In genomic region chr17:9402590-9403199, GRCh38 we compare ENCODE assay signal across 8 cellular contexts.
DNase-seq lines count a peak whose midpoint lies in the region; ATAC-seq, FAIRE-seq and TF ChIP-seq lines count a peak whose summit lies in the region.

No MANE protein-coding gene starts in this region.

- no peak overlapping the region for H3K27ac ChIP-seq in IMR-90 (ENCODE audit: insufficient read depth, low read length)

- CTCF ChIA-PET in IMR-90 (lab: Yijun Ruan, JAX) = interaction anchor here (0.7 to 0.8 kb wide), 2 partner anchors 14 to 96 kb away, joined by 3 to 4 read pairs; no protein-coding TSS in a partner anchor

- no peak; the same call in 1 of the 2 replicates for TF ChIP-seq RAD21 in IMR-90 (IDR thresholded peaks at IDR 0.05; ENCODE audit: low read length)

- no peak overlapping the region for H4K5ac ChIP-seq in IMR-90 (ENCODE audit: low read depth, low read length)

- DNase-seq in EH (ENCODE audit: low read depth) (peak; percentile 39), IMR-90 (peak; percentile 23), UCSD-AML1 (lab: John Stamatoyannopoulos, UW; ENCODE audit: unreplicated experiment) (peak; percentile 12), foreskin melanocyte (peak; percentile 34), GM12892 (ENCODE audit: insufficient read length) (no peak), lower leg skin (ENCODE audit: low spot score in 2 of 2) (no peak)
- DNase-seq in stimulated activated CD4-positive, alpha-beta T cell treated with anti-CD3 and anti-CD28 coated beads, TNF-alpha, amount 100 ng/mL, for 24 hours (ENCODE audit: low read depth in 3 of 3) = peak in 2 of 3 experiments; percentile 9 to 11

- H4K8ac ChIP-seq in IMR-90 (ENCODE audit: low read depth in 2 of 2, low read length in 2 of 2) = no peak overlapping the region

- ATAC-seq in IMR-90 (ENCODE audit: low read depth) = no peak
- no peak for ATAC-seq in GM18511 (IDR thresholded peaks at IDR 0.05; ENCODE audit: unreplicated experiment)

- POLR2A ChIA-PET in IMR-90 (lab: Charles Lee; ENCODE audit: unreplicated experiment) = no interaction called here

- no peaks in the 10 kb centered on the region for H3K27me3 ChIP-seq in IMR-90 (ENCODE audit: control insufficient read depth, insufficient read depth, low read length)

- no peaks in the 10 kb centered on the region for H3K79me1 ChIP-seq in IMR-90 (ENCODE audit: low read depth in 1 of 2, low read length in 2 of 2)

- dilution Hi-C loops in IMR-90 (cut with HindIII; ENCODE audit: low sequenced_read_pairs, unreplicated experiment) = loop anchor here (25.0 kb wide), 1 partner anchor 110 kb away; no protein-coding TSS in a partner anchor

- no peak overlapping the region for H2AK5ac ChIP-seq in IMR-90 (ENCODE audit: low read depth, low read length)

- H3K9ac ChIP-seq in IMR-90 (ENCODE audit: low read depth, low read length) = no peak overlapping the region

- no peak for FAIRE-seq in GM12892 (lab: Jason Lieb, UNC)

- H3K4ac ChIP-seq in IMR-90 (ENCODE audit: low read depth, low read length) = no peak overlapping the region

- no peaks in the 10 kb centered on the region for H3K36me3 ChIP-seq in IMR-90 (ENCODE audit: control insufficient read depth, insufficient read depth, low read length)

- no peaks in the 10 kb centered on the region; the same call in 1 of the 2 replicates for H3K4me1 ChIP-seq in IMR-90 (ENCODE audit: control insufficient read depth, insufficient read depth, low read length)

- intact Hi-C loops in IMR-90 (cut with micrococcal nuclease) (loop anchor here (5.0 to 10.0 kb wide), 2 partner anchors 58 to 120 kb away; no protein-coding TSS in a partner anchor), lower leg skin (cut with DNase I; ENCODE audit: low total_unique reads) (no loop called here)

- H3K56ac ChIP-seq in IMR-90 (ENCODE audit: extremely low read depth, insufficient read depth, low read length) = no peak overlapping the region

- no peak overlapping the region for H3K18ac ChIP-seq in IMR-90 (ENCODE audit: low read depth, low read length)

- 0 out of 3 replicates have a peak overlapping the region, but pooled peaks have one; percentile 2 for H2BK15ac ChIP-seq in IMR-90 (ENCODE audit: low read depth, low read length)

- H2BK5ac ChIP-seq in IMR-90 (ENCODE audit: low read depth, low read length, poor library complexity, severe bottlenecking) = no peak overlapping the region

- no TSS peak for BruUV-seq in IMR-90 (replicated peaks; lab: Mats Ljungman, UMichigan)

- no peak overlapping the region for H3K23ac ChIP-seq in IMR-90 (ENCODE audit: low read depth, low read length)

- H2AFZ ChIP-seq in IMR-90 (replicated peaks; ENCODE audit: low read length, poor library complexity) = no peak overlapping the region

- TF ChIP-seq CTCF in IMR-90 (conservative IDR thresholded peaks at IDR 0.05; ENCODE audit: low read depth, low read length) (peak; percentile 37; the same call in 1 of the 2 replicates), lower leg skin (IDR thresholded peaks at IDR 0.05) (no peak)

- no peak overlapping the region for H2BK120ac ChIP-seq in IMR-90 (ENCODE audit: low read depth, low read length)

- H3K4me2 ChIP-seq in IMR-90 (ENCODE audit: low read depth, low read length) = no peak overlapping the region

- H3K14ac ChIP-seq in IMR-90 (replicated peaks; ENCODE audit: low read depth, low read length) = no peak overlapping the region

- H2AK9ac ChIP-seq in IMR-90 (replicated peaks; ENCODE audit: low read depth, low read length, poor library complexity) = no peak overlapping the region

- WGBS in IMR-90 (ENCODE audit: extremely low coverage in 2 of 2, insufficient read length in 1 of 2), 2 experiments = 100% methylated on average over 1 of the region's 9 CpGs; no CpG with 5 or more reads in 1 of the 2 experiments
- WGBS in lower leg skin, 2 donors = 94 to 97% methylated on average over 9 of the region's 9 CpGs

- TF ChIP-seq POLR2A in IMR-90 (IDR thresholded peaks at IDR 0.05; ENCODE audit: low read depth, low read length) = no peak
- no peak for TF ChIP-seq POLR2A in GM12892 (IDR thresholded peaks at IDR 0.05; ENCODE audit: low read depth, low read length)
- TF ChIP-seq POLR2A in lower leg skin (IDR thresholded peaks at IDR 0.05) = no peak

- H2BK20ac ChIP-seq in IMR-90 (ENCODE audit: low read depth, low read length) = no peak overlapping the region

- in situ Hi-C loops in IMR-90 (cut with MboI; ENCODE audit: low sequenced_read_pairs) = no loop called here

- H3K9me3 ChIP-seq in IMR-90 (ENCODE audit: control insufficient read depth, insufficient read depth, low read length) = no peaks in the 10 kb centered on the region

- H3K4me3 ChIP-seq in IMR-90 (ENCODE audit: insufficient read depth, low read depth, low read length) (no peak overlapping the region), lower leg skin (ENCODE audit: low read depth, poor library complexity, severe bottlenecking) (no peak overlapping the region)

- no peaks in the 10 kb centered on the region for H3K9me1 ChIP-seq in IMR-90 (ENCODE audit: insufficient read depth, low read length)

- no peak overlapping the region for H4K91ac ChIP-seq in IMR-90 (ENCODE audit: insufficient read depth, low read depth, low read length)

- no peaks in the 10 kb centered on the region for H4K20me1 ChIP-seq in IMR-90 (ENCODE audit: insufficient read depth, low read length)

TF ChIP-seq in IMR-90, 13 proteins besides CTCF, POLR2A, EP300 and RAD21:
- TF ChIP-seq FOS (IDR thresholded peaks at IDR 0.05; ENCODE audit: low read depth, low read length) (no peak), SMC3 (IDR thresholded peaks at IDR 0.05; ENCODE audit: low read depth, low read length) (peak; percentile 8; the same call in 1 of the 2 replicates)

Comparison
In these comparisons a context has a peak if more than half of its experiments do, and no peak if none do; other contexts are left out.
1. DNase-seq: peak in EH (single experiment), IMR-90 (single experiment), UCSD-AML1 (single experiment), foreskin melanocyte (single experiment) and stimulated activated CD4-positive, alpha-beta T cell treated with anti-CD3 and anti-CD28 coated beads, TNF-alpha, amount 100 ng/mL, for 24 hours (2 of 3); none in GM12892 (single experiment) and lower leg skin (0 of 2).